19 cellular contexts compared by ENCODE assay signal in the genomic region with DNA sequence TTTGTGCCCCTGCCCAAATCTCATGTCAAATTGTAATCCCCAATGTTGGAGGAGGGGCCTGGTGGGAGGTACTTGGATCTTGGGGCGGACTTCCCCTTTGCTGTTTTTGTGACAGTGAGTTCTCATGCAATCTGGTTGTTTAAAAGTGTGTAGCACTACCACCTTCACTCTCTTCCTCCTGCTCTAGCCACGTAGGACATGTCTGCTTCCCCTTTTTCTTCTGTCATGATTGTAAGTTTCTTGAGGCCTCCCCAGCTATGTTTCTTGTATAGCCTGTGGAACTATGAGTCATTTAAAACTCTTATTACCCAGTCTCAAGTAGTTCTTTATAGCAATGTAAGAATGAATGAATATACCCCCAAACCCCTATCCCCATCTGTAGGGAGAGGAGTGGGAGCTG.
"Had no signal": no experiment of that assay in that cellular context is flagged by ENCODE, and none has a peak within 500 bp of the region (broad histone marks: within the 10 kb centered on the region; RNA-seq: fewer than 3 reads in every experiment).

No MANE protein-coding gene starts in this region.

- H3K9me3 ChIP-seq: neutrophil, pancreas, thoracic aorta, upper lobe of right lung had no signal

- H3K27ac ChIP-seq: dorsolateral prefrontal cortex, neutrophil, pancreas, sigmoid colon, thoracic aorta, upper lobe of right lung had no signal

- H3K4me1 ChIP-seq: pancreas, sigmoid colon, upper lobe of right lung had no signal

- ATAC-seq: activated CD8-positive, alpha-beta T cell treated with anti-CD3 and anti-CD28 coated beads, Interleukin-2, amount 10 ng/mL, durations not matched to agents 7 days and 5 days; natural killer cell; pancreas; stimulated activated memory B cell treated with anti-CD40 and anti-IgM and Interleukin-4, amounts not matched to agents 10 μg/mL and 1 μg/mL and 100 μg/mL, for 72 hours; upper lobe of right lung had no signal

- H3K36me3 ChIP-seq: neutrophil, pancreas, sigmoid colon, thoracic aorta, upper lobe of right lung had no signal

- DNase-seq: activated CD4-positive, alpha-beta T cell treated with anti-CD3 and anti-CD28 coated beads, Interleukin-2, amount 10 ng/mL, durations not matched to agents 7 days and 5 days; activated CD8-positive, alpha-beta T cell treated with anti-CD3 and anti-CD28 coated beads, Interleukin-2, amount 10 ng/mL, durations not matched to agents 7 days and 5 days; activated naive CD4-positive, alpha-beta T cell treated with Interleukin-2 at 50 U/mL for 16 hours; activated T-cell treated with anti-CD3 and anti-CD28 coated beads, Interleukin-2, amount 50 U/mL, for 24 hours; anterior cingulate cortex; central memory CD4-positive, alpha-beta T cell; dorsolateral prefrontal cortex; foreskin fibroblast; mesenchymal stem cell; natural killer cell; pancreas; sigmoid colon; stimulated activated CD4-positive, alpha-beta T cell treated with anti-CD3 and anti-CD28 coated beads, Interleukin-4, amount 100 ng/mL, for 24 hours; T1000; upper lobe of right lung had no signal

- H3K27me3 ChIP-seq: dorsolateral prefrontal cortex, neutrophil, pancreas, sigmoid colon, upper lobe of right lung had no signal

- H3K4me3 ChIP-seq: dorsolateral prefrontal cortex, pancreas, sigmoid colon, thoracic aorta, upper lobe of right lung had no signal

- FAIRE-seq: colon, pancreas had no signal
